8 cellular contexts compared by ENCODE assay signal in the genomic region with DNA sequence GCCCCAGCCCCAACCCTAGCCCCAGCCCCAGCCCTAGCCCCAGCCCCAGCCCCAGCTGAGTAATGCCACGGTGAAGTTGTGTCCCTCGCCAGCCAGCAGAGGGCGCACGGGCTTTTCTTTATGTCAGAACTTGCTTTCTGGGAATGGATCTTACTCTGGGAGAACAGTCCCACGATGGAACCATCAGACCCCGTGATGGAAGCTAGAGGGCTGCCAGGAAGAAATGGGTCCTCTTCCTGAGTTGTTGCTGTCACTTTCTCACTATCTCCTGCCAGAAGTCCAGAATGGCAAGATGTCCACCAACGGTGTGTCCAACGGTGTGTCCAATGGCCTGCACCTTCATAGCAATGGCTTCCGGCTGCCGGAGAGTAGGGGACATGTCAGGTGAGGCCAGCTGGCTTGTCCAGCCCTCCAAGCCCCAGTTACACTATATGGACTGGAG. TPM values are rescaled to one million over a fixed set of nuclear protein-coding genes. Genes with fewer than 3 reads are reported as not detected.
A peak's percentile ranks its signal among the peaks of the same experiment; 100 is the strongest.
DNase-seq lines count a peak whose midpoint lies in the region; ATAC-seq and TF ChIP-seq lines count a peak whose summit lies in the region.

No MANE protein-coding gene starts in this region.

- H3K4me1 Mint-ChIP-seq in Caco-2 (ENCODE audit: low read depth, unreplicated experiment): peaks cover 7% of the 10 kb centered on the region

- CTCF ChIA-PET in Caco-2 (lab: Charles Lee): interaction anchor here (0.6 to 4.0 kb wide), 18 partner anchors 12 to 432 kb away, joined by 3 to 18 read pairs (median 4); no protein-coding TSS in a partner anchor

- POLR2A ChIA-PET in Caco-2 (lab: Charles Lee): interaction anchor here (0.5 kb wide), 1 partner anchor 12 kb away, joined by 4 read pairs; no protein-coding TSS in a partner anchor

- no TSS peak for BruUV-seq in Caco-2 (replicated peaks; lab: Mats Ljungman, UMichigan)

- H3K4me3 Mint-ChIP-seq in Caco-2 (ENCODE audit: unreplicated experiment): no peak overlapping the region

- peaks cover 11% of the 10 kb centered on the region for H3K4me1 ChIP-seq in Caco-2
- peaks cover 13% of the 10 kb centered on the region for H3K4me1 ChIP-seq in right cardiac atrium (ENCODE audit: control insufficient read depth, insufficient read depth, low read length)

- H3K27ac ChIP-seq in right cardiac atrium (ENCODE audit: low read length): no peak overlapping the region

- H3K4me3 ChIP-seq in Caco-2 (ENCODE audit: low read depth, low read length): no peak overlapping the region
- H3K4me3 ChIP-seq in right cardiac atrium (ENCODE audit: low read length): no peak overlapping the region
- H3K4me3 ChIP-seq in retinal pigment epithelial cell (ENCODE audit: low read length): no peak overlapping the region

- WGBS in right cardiac atrium: 39% methylated on average over 10 of the region's 10 CpGs

- in situ Hi-C loops in KBM-7 (cut with MboI; ENCODE audit: low pct_unique_long_range_greater_than_20kb, low sequenced_read_pairs): no loop called here

- ATAC-seq in right cardiac atrium (peak in 1 of 2 donors; percentile 20), GM18909 (IDR thresholded peaks at IDR 0.05; ENCODE audit: poor library complexity, unreplicated experiment) (no peak)

- no peak overlapping the region for H3K27ac Mint-ChIP-seq in Caco-2 (ENCODE audit: unreplicated experiment)

- TF ChIP-seq CTCF in Caco-2 (IDR thresholded peaks at IDR 0.05; ENCODE audit: insufficient read depth in 1 of 2, low read depth in 1 of 2, low read length in 1 of 2, severe bottlenecking in 1 of 2, unreplicated experiment in 1 of 2): peak; percentile 45 to 74
- TF ChIP-seq CTCF in retinal pigment epithelial cell (conservative IDR thresholded peaks at IDR 0.05; ENCODE audit: low read depth, low read length): peak; percentile 77

- H3K36me3 Mint-ChIP-seq in Caco-2 (ENCODE audit: insufficient read depth, unreplicated experiment): no peaks in the 10 kb centered on the region

- H3K36me3 ChIP-seq in Caco-2 (ENCODE audit: control insufficient read depth, insufficient read depth, low read length): no peaks in the 10 kb centered on the region; the same call in 1 of the 2 replicates

- DNase-seq in Caco-2 (peak; percentile 59 to 66), KBM-7 (peak; percentile 40), T-helper 22 cell (ENCODE audit: low read depth) (peak; percentile 18), amygdala (lab: John Stamatoyannopoulos, UW) (peak in 48 of 56 donors; percentile 4 to 78 (median 37)), right cardiac atrium (peak; percentile 70 to 91 (median 88)), retinal pigment epithelial cell (ENCODE audit: low read depth) (no peak), NCI-H187 treated with DMSO at 0.1 percent for 48 hours (lab: John Stamatoyannopoulos, UW) (no peak)

- no peaks in the 10 kb centered on the region for H3K27me3 ChIP-seq in Caco-2 (replicated peaks; ENCODE audit: control insufficient read depth, insufficient read depth, low read length)
- H3K27me3 ChIP-seq in right cardiac atrium (ENCODE audit: control insufficient read depth, insufficient read depth): no peaks in the 10 kb centered on the region

- no peaks in the 10 kb centered on the region for H3K27me3 Mint-ChIP-seq in Caco-2 (ENCODE audit: insufficient read depth, unreplicated experiment)

- H3K9me3 ChIP-seq in Caco-2: no peaks in the 10 kb centered on the region
- no peaks in the 10 kb centered on the region for H3K9me3 ChIP-seq in right cardiac atrium (ENCODE audit: control insufficient read depth, low read length)

- no peaks in the 10 kb centered on the region for H3K9me3 Mint-ChIP-seq in Caco-2 (ENCODE audit: unreplicated experiment)

- intact Hi-C loops in Caco-2 (cut with micrococcal nuclease; ENCODE audit: unreplicated experiment): no loop called here
- intact Hi-C loops in right cardiac atrium (cut with DNase I): loop anchor here in 2 of 4 donors (5.0 to 10.0 kb wide), 2 partner anchors 311 to 368 kb away; no protein-coding TSS in a partner anchor

RNA-seq across cellular contexts. Expression of a gene that starts 25.2 kb away (rescaled TPM):
- total RNA-seq in Caco-2 (2022) (26.7 and 32.3 TPM in 2 replicates), right cardiac atrium (10 to 100 TPM; 20.8 to 29.5 (median 27.1) TPM)
- polyA plus RNA-seq in right cardiac atrium: 26.9 TPM

RNA-seq across cellular contexts. Expression of a gene that starts 45.0 kb away (rescaled TPM):
- total RNA-seq in Caco-2 (2022) (11.0 and 11.2 TPM in 2 replicates), right cardiac atrium (1 to 10 TPM in 3 of 4 donors, under 1 TPM in 1; 0.39 to 2.9 (median 2.0) TPM)
- polyA plus RNA-seq in right cardiac atrium: 2.1 TPM

Comparison
In these comparisons a context has a peak if more than half of its experiments do, and no peak if none do; other contexts are left out.
1. DNase-seq: peak in Caco-2 (2 of 2), KBM-7 (single experiment), T-helper 22 cell (single experiment), amygdala (48 of 56) and right cardiac atrium (3 of 3); none in retinal pigment epithelial cell (single experiment) and NCI-H187 treated with DMSO at 0.1 percent for 48 hours (single experiment).